Comparison of ENCODE assay signal across 34 cellular contexts in genomic region chr20:41811456-41811855, GRCh38.
"Had no signal": no experiment of that assay in that cellular context is flagged by ENCODE, and none has a peak within 500 bp of the region (broad histone marks: within the 10 kb centered on the region; RNA-seq: fewer than 3 reads in every experiment).

No MANE protein-coding gene starts in this region.

- H3K9me3 Mint-ChIP-seq: activated T-helper 1 cell treated with anti-CD3 and anti-CD28 coated beads, Interleukin-12 subunit alpha, Interleukin-12 subunit beta, Interleukin-2, Interleukin-4 antibody, amounts not matched to agents 30 ng/mL and 10 ng/mL and 1 ng/mL, durations not matched to agents 14 hours and 24 hours and 36 hours; activated T-helper 2 cell treated with anti-CD3 and anti-CD28 coated beads, Interferon-gamma antibody, Interleukin-2, Interleukin-4, amounts not matched to agents 10 μg/mL and 5 μg/mL and 100 μg/mL, durations not matched to agents 14 hours and 24 hours and 36 hours had no signal

- H3K27me3 Mint-ChIP-seq: activated naive CD4-positive, alpha-beta T cell treated with anti-CD3 and anti-CD28 coated beads, Interleukin-2, amount 10 ng/mL, durations not matched to agents 7 days and 5 days; activated T-cell treated with anti-CD3 and anti-CD28 coated beads, Interleukin-2, amount 50 U/mL, for 24 hours had no signal

- H3K4me3 Mint-ChIP-seq: activated naive CD4-positive, alpha-beta T cell treated with anti-CD3 and anti-CD28 coated beads for 36 hours; activated naive CD4-positive, alpha-beta T cell treated with anti-CD3 and anti-CD28 coated beads, Interleukin-2, amount 10 ng/mL, durations not matched to agents 7 days and 5 days; activated naive CD4-positive, alpha-beta T cell treated with anti-CD3 and anti-CD28 coated beads, Interleukin-2, amount 50 U/mL, for 24 hours; activated naive CD8-positive, alpha-beta T cell; activated naive CD8-positive, alpha-beta T cell treated with anti-CD3 and anti-CD28 coated beads for 36 hours; activated naive CD8-positive, alpha-beta T cell treated with anti-CD3 and anti-CD28 coated beads, Interleukin-2, amount 10 ng/mL, durations not matched to agents 7 days and 5 days; activated naive CD8-positive, alpha-beta T cell treated with anti-CD3 and anti-CD28 coated beads, Interleukin-2, amount 50 U/mL, for 24 hours; activated T-cell treated with anti-CD3 and anti-CD28 coated beads, Interleukin-2, amount 50 U/mL, for 24 hours; activated T-cell treated with anti-CD3 and anti-CD28 coated beads, Interleukin-2, amount 50 U/mL, for 4 hours; activated T-cell treated with anti-CD3 and anti-CD28 coated beads, Interleukin-2, amount 50 U/mL, for 72 hours; activated T-helper 1 cell treated with anti-CD3 and anti-CD28 coated beads, Interleukin-12 subunit alpha, Interleukin-12 subunit beta, Interleukin-2, Interleukin-4 antibody, amounts not matched to agents 30 ng/mL and 10 ng/mL and 1 ng/mL, durations not matched to agents 14 hours and 24 hours and 36 hours; activated T-helper 17 cell treated with anti-CD3 and anti-CD28 coated beads, Interleukin-2, amount 50 U/mL, for 72 hours; brain; central memory CD8-positive, alpha-beta T cell had no signal

- H3K4me1 Mint-ChIP-seq: activated naive CD4-positive, alpha-beta T cell treated with anti-CD3 and anti-CD28 coated beads, Interleukin-2, amount 10 ng/mL, durations not matched to agents 7 days and 5 days; activated naive CD4-positive, alpha-beta T cell treated with anti-CD3 and anti-CD28 coated beads, Interleukin-2, amount 50 U/mL, for 24 hours; activated naive CD8-positive, alpha-beta T cell treated with anti-CD3 and anti-CD28 coated beads for 36 hours; activated naive CD8-positive, alpha-beta T cell treated with anti-CD3 and anti-CD28 coated beads, Interleukin-2, amount 10 ng/mL, durations not matched to agents 7 days and 5 days; activated naive CD8-positive, alpha-beta T cell treated with anti-CD3 and anti-CD28 coated beads, Interleukin-2, amount 50 U/mL, for 24 hours; activated T-helper 17 cell treated with anti-CD3 and anti-CD28 coated beads, Interleukin-2, amount 50 U/mL, for 72 hours; brain; central memory CD8-positive, alpha-beta T cell had no signal

- DNase-seq: activated effector memory CD4-positive, alpha-beta T cell treated with anti-CD3 and anti-CD28 coated beads, Interleukin-2, amount 50 U/mL, for 16 hours; activated effector memory CD4-positive, alpha-beta T cell treated with Interleukin-2 at 50 U/mL for 16 hours; activated gamma-delta T cell; activated gamma-delta T cell treated with Interleukin-2 at 50 U/mL for 16 hours; activated naive CD4-positive, alpha-beta T cell; activated naive CD4-positive, alpha-beta T cell treated with anti-CD3 and anti-CD28 coated beads for 36 hours; activated naive CD4-positive, alpha-beta T cell treated with anti-CD3 and anti-CD28 coated beads, Interleukin-2, amount 10 ng/mL, durations not matched to agents 7 days and 5 days; activated naive CD4-positive, alpha-beta T cell treated with anti-CD3 and anti-CD28 coated beads, Interleukin-2, amount 50 U/mL, for 16 hours; activated naive CD4-positive, alpha-beta T cell treated with Interleukin-2 at 50 U/mL for 16 hours; activated naive CD8-positive, alpha-beta T cell treated with anti-CD3 and anti-CD28 coated beads for 36 hours; activated naive CD8-positive, alpha-beta T cell treated with anti-CD3 and anti-CD28 coated beads, Interleukin-2, amount 10 ng/mL, durations not matched to agents 7 days and 5 days; activated naive CD8-positive, alpha-beta T cell treated with anti-CD3 and anti-CD28 coated beads, Interleukin-2, amount 50 U/mL, for 24 hours; activated T-cell treated with anti-CD3 and anti-CD28 coated beads, Interleukin-2, amount 50 U/mL, for 24 hours; activated T-cell treated with anti-CD3 and anti-CD28 coated beads, Interleukin-2, amount 50 U/mL, for 4 hours; activated T-cell treated with anti-CD3 and anti-CD28 coated beads, Interleukin-2, amount 50 U/mL, for 48 hours; activated T-cell treated with anti-CD3 and anti-CD28 coated beads, Interleukin-2, amount 50 U/mL, for 72 hours; adrenal gland; amniotic stem cell; amygdala; anterior cingulate cortex; aorta; body of pancreas; brain microvascular endothelial cell; caudate nucleus; central memory CD4-positive, alpha-beta T cell; cerebellar nuclear complex had no signal

- ATAC-seq: activated naive CD4-positive, alpha-beta T cell treated with anti-CD3 and anti-CD28 coated beads, Interleukin-2, amount 50 U/mL, for 72 hours; activated naive CD8-positive, alpha-beta T cell treated with anti-CD3 and anti-CD28 coated beads, Interleukin-2, amount 50 U/mL, for 24 hours; activated T-cell treated with anti-CD3 and anti-CD28 coated beads, Interleukin-2, amount 50 U/mL, for 4 hours; activated T-cell treated with anti-CD3 and anti-CD28 coated beads, Interleukin-2, amount 50 U/mL, for 72 hours; activated T-helper 17 cell treated with anti-CD3 and anti-CD28 coated beads, Interleukin-2, amount 50 U/mL, for 72 hours; body of pancreas had no signal

- H3K27ac Mint-ChIP-seq: activated naive CD4-positive, alpha-beta T cell treated with anti-CD3 and anti-CD28 coated beads for 36 hours; activated naive CD4-positive, alpha-beta T cell treated with anti-CD3 and anti-CD28 coated beads, Interleukin-2, amount 10 ng/mL, durations not matched to agents 7 days and 5 days; activated naive CD4-positive, alpha-beta T cell treated with anti-CD3 and anti-CD28 coated beads, Interleukin-2, amount 50 U/mL, for 24 hours; activated naive CD4-positive, alpha-beta T cell treated with anti-CD3 and anti-CD28 coated beads, Interleukin-2, amount 50 U/mL, for 72 hours; activated naive CD8-positive, alpha-beta T cell; activated naive CD8-positive, alpha-beta T cell treated with anti-CD3 and anti-CD28 coated beads for 36 hours; activated naive CD8-positive, alpha-beta T cell treated with anti-CD3 and anti-CD28 coated beads, Interleukin-2, amount 10 ng/mL, durations not matched to agents 7 days and 5 days; activated naive CD8-positive, alpha-beta T cell treated with anti-CD3 and anti-CD28 coated beads, Interleukin-2, amount 50 U/mL, for 24 hours; activated T-cell treated with anti-CD3 and anti-CD28 coated beads, Interleukin-2, amount 50 U/mL, for 24 hours; activated T-cell treated with anti-CD3 and anti-CD28 coated beads, Interleukin-2, amount 50 U/mL, for 72 hours; activated T-helper 1 cell treated with anti-CD3 and anti-CD28 coated beads, Interleukin-12 subunit alpha, Interleukin-12 subunit beta, Interleukin-2, Interleukin-4 antibody, amounts not matched to agents 30 ng/mL and 10 ng/mL and 1 ng/mL, durations not matched to agents 14 hours and 24 hours and 36 hours; activated T-helper 17 cell treated with anti-CD3 and anti-CD28 coated beads, Interleukin-2, amount 50 U/mL, for 72 hours; activated T-helper 2 cell treated with anti-CD3 and anti-CD28 coated beads, Interferon-gamma antibody, Interleukin-2, Interleukin-4, amounts not matched to agents 10 μg/mL and 5 μg/mL and 100 μg/mL, durations not matched to agents 14 hours and 24 hours and 36 hours; brain had no signal

- H3K36me3 Mint-ChIP-seq: activated naive CD4-positive, alpha-beta T cell treated with anti-CD3 and anti-CD28 coated beads, Interleukin-2, amount 10 ng/mL, durations not matched to agents 7 days and 5 days; activated naive CD4-positive, alpha-beta T cell treated with anti-CD3 and anti-CD28 coated beads, Interleukin-2, amount 50 U/mL, for 24 hours; activated naive CD8-positive, alpha-beta T cell; activated naive CD8-positive, alpha-beta T cell treated with anti-CD3 and anti-CD28 coated beads, Interleukin-2, amount 10 ng/mL, durations not matched to agents 7 days and 5 days; brain had no signal
